19 cellular contexts compared by ENCODE assay signal in the genomic region with DNA sequence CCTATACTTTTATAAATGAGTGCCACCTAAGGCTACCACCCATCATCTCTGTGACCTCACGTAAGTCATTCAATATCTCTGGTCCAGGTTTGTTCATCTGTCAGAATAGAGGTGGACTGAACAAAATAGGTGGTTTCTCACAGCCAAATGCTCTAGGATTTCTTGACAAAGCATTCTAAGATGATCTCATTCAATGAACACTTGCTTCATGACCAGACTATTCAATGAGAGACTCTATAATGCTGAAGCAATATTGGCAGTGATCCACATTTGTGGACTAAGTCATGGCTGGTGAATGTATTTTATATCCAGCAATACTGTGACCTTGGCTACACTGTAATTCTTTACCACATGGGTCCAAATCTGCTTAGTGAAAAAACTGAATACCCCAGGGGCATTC. TPM values are rescaled to one million over a fixed set of nuclear protein-coding genes. Genes with fewer than 3 reads are reported as not detected.
DNase-seq lines count a peak whose midpoint lies in the region; ATAC-seq, FAIRE-seq and TF ChIP-seq lines count a peak whose summit lies in the region.
"Had no signal": no experiment of that assay in that cellular context is flagged by ENCODE, and none has a peak within 500 bp of the region (broad histone marks: within the 10 kb centered on the region; RNA-seq: fewer than 3 reads in every experiment).

No MANE protein-coding gene starts in this region.

- TF ChIP-seq POLR2A in testis (IDR thresholded peaks at IDR 0.05) = no peak

- WGBS in testis, 2 donors = 61 to 70% methylated on average over 1 of the region's 1 CpG

- intact Hi-C loops in left ventricle myocardium inferior (cut with micrococcal nuclease) (no loop called here), cardiac septum (cut with DNase I) (no loop called here), left lung (cut with DNase I) (no loop called here), testis (cut with DNase I; ENCODE audit: low total_unique reads) (no loop called here)

- no peak for TF ChIP-seq CTCF in left ventricle myocardium inferior (IDR thresholded peaks at IDR 0.05; ENCODE audit: borderline replicate concordance)
- TF ChIP-seq CTCF in bronchial epithelial cell (IDR thresholded peaks at IDR 0.05; ENCODE audit: insufficient read depth, low read length, severe bottlenecking) = no peak
- no peak for TF ChIP-seq CTCF in left lung (IDR thresholded peaks at IDR 0.05)
- TF ChIP-seq CTCF in GM10248 (IDR thresholded peaks at IDR 0.05; ENCODE audit: control extremely low read depth, extremely low read depth, low read depth, missing control alignments) = no peak
- TF ChIP-seq CTCF in testis (IDR thresholded peaks at IDR 0.05) = no peak

- H3K27me3 ChIP-seq in left ventricle myocardium inferior (ENCODE audit: low read depth) (no peaks in the 10 kb centered on the region), bronchial epithelial cell (ENCODE audit: control insufficient read depth, insufficient read depth, low read length) (no peaks in the 10 kb centered on the region), left lung (no peaks in the 10 kb centered on the region), testis (no peaks in the 10 kb centered on the region)
- H3K27me3 ChIP-seq: neural progenitor cell had no signal

- H3K9me3 ChIP-seq in left ventricle myocardium inferior (replicated peaks) (no peaks in the 10 kb centered on the region), left lung (no peaks in the 10 kb centered on the region), testis (no peaks in the 10 kb centered on the region)
- H3K9me3 ChIP-seq: A549 had no signal

- H3K27ac ChIP-seq in left ventricle myocardium inferior (replicated peaks) (peak overlapping the region; percentile 84), left lung (peak overlapping the region; percentile 47 to 48), testis (no peak overlapping the region)
- H3K27ac ChIP-seq: A549, neural progenitor cell had no signal

- ATAC-seq in left lung = no peak
- ATAC-seq: A549, left lobe of liver had no signal

- FAIRE-seq in bronchial epithelial cell (lab: Jason Lieb, UNC) = no peak
- FAIRE-seq: A549, colon had no signal

- POLR2A ChIA-PET in GM10248 (lab: Yijun Ruan, JAX) = no interaction called here

- CTCF ChIA-PET in GM10248 (lab: Yijun Ruan, JAX) = no interaction called here

- DNase-seq in left ventricle myocardium inferior = no peak
- DNase-seq in cardiac septum (ENCODE audit: low spot score) = no peak
- DNase-seq in bronchial epithelial cell (ENCODE audit: low read depth) = peak; percentile 10
- DNase-seq in left lung = no peak
- DNase-seq in NCI-H524 treated with DMSO at 0.1 percent for 48 hours (lab: John Stamatoyannopoulos, UW) = no peak
- DNase-seq in GM10248 (ENCODE audit: extremely low spot score) = no peak
- no peak for DNase-seq in testis
- no peak for DNase-seq in amygdala (lab: John Stamatoyannopoulos, UW)
- DNase-seq: activated CD4-positive, alpha-beta memory T cell treated with anti-CD3 and anti-CD28 coated beads, Interleukin-2, amount 10 ng/mL, durations not matched to agents 7 days and 5 days; activated effector memory CD4-positive, alpha-beta T cell treated with anti-CD3 and anti-CD28 coated beads, Interleukin-2, amount 50 U/mL, for 16 hours; glutamatergic neuron; Karpas-422; NCI-H187; NCI-H774; SHP77 had no signal

- H3K4me3 ChIP-seq in left ventricle myocardium inferior (no peak overlapping the region), bronchial epithelial cell (ENCODE audit: low read depth, low read length) (no peak overlapping the region), left lung (no peak overlapping the region), testis (no peak overlapping the region)
- H3K4me3 ChIP-seq: A549, neural progenitor cell had no signal

- no peaks in the 10 kb centered on the region for H3K36me3 ChIP-seq in left ventricle myocardium inferior
- H3K36me3 ChIP-seq in bronchial epithelial cell (ENCODE audit: control insufficient read depth, insufficient read depth, low read length) = no peaks in the 10 kb centered on the region
- no peaks in the 10 kb centered on the region for H3K36me3 ChIP-seq in left lung
- no peaks in the 10 kb centered on the region for H3K36me3 ChIP-seq in testis (ENCODE audit: low read depth, missing control alignments)
- H3K36me3 ChIP-seq: neural progenitor cell had no signal

- peaks cover 45% of the 10 kb centered on the region for H3K4me1 ChIP-seq in left ventricle myocardium inferior
- H3K4me1 ChIP-seq in left lung = no peaks in the 10 kb centered on the region
- no peaks in the 10 kb centered on the region for H3K4me1 ChIP-seq in testis
- H3K4me1 ChIP-seq: A549, neural progenitor cell had no signal

RNA-seq across cellular contexts. Expression of gene LDB2, which starts 37.9 kb away (rescaled TPM):
- total RNA-seq in left ventricle myocardium inferior (29.6 TPM), cardiac septum (33.3 TPM), bronchial epithelial cell (not detected in 2 replicates), left lung (10 to 100 TPM; 37.7 to 74.0 TPM), testis (10 to 100 TPM; 15.7 to 17.8 TPM)
- polyA plus RNA-seq in testis (ENCODE audit: insufficient read depth, low read depth, low replicate concordance) = 14.6 TPM
- total RNA-seq: activated CD4-positive, alpha-beta memory T cell treated with anti-CD3 and anti-CD28 coated beads, Interleukin-2, amount 10 ng/mL, durations not matched to agents 7 days and 5 days had no signal
- polyA plus RNA-seq: A549 had no signal

Comparison
In these comparisons a context has a peak if more than half of its experiments do, and no peak if none do; other contexts are left out.
1. H3K27ac ChIP-seq: peak in left ventricle myocardium inferior (single experiment) and left lung (2 of 2); none in testis (0 of 2).
2. RNA of gene LDB2, which starts 37.9 kb away (total RNA-seq): 37.7 to 74.0 TPM in left lung, 33.3 TPM in cardiac septum (single experiment), 29.6 TPM in left ventricle myocardium inferior (single experiment) and 15.7 to 17.8 TPM in testis; not detected in bronchial epithelial cell; every median in the first group is over 10 times any median in the second.